ENCODE assay signal across 17 cellular contexts in the genomic region with DNA sequence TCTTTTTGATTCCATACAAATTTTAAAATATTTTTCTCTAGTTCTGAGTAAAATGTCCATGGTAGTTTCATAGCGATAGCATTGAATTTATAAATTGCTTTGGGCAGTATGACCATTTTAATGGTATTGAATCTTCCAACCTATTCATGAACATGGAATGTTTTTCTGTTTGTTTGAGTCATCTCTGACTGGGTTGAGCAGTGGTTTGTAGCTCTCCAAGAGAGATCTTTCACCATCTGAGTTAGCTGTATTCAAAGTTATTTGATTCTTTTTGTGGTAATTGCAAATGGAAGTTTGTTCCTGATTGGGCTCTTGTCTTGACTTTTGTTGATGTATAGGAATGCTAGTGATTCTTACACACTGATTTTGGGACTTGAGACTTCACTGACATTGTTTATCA.
DNase-seq lines count a peak whose midpoint lies in the region; ATAC-seq and TF ChIP-seq lines count a peak whose summit lies in the region.
"Had no signal": no experiment of that assay in that cellular context is flagged by ENCODE, and none has a peak within 500 bp of the region (broad histone marks: within the 10 kb centered on the region; RNA-seq: fewer than 3 reads in every experiment).

No MANE protein-coding gene starts in this region.

- H4K20me1 ChIP-seq in GM23248 (ENCODE audit: insufficient read depth) = no peaks in the 10 kb centered on the region

- POLR2A ChIA-PET in AG04449 (lab: Yijun Ruan, JAX) = no interaction called here

- H3K9me3 ChIP-seq in GM23248 (ENCODE audit: low read depth) (no peaks in the 10 kb centered on the region), heart right ventricle (no peaks in the 10 kb centered on the region)

- H3K9ac ChIP-seq in GM23248 = no peak overlapping the region

- H3K4me3 ChIP-seq in AG04449 (ENCODE audit: low read depth, low read length) (no peak overlapping the region), GM23248 (no peak overlapping the region), foreskin fibroblast (ENCODE audit: low read depth in 1 of 2, low read length in 2 of 2) (no peak overlapping the region), heart right ventricle (no peak overlapping the region)

- intact Hi-C loops in heart right ventricle (cut with DNase I) = no loop called here

- no peak for TF ChIP-seq CTCF in AG04449 (IDR thresholded peaks at IDR 0.05; ENCODE audit: insufficient read depth, low read length, missing control alignments)
- no peak for TF ChIP-seq CTCF in foreskin fibroblast (IDR thresholded peaks at IDR 0.05; ENCODE audit: low read depth, low read length)
- TF ChIP-seq CTCF in progenitor cell of endocrine pancreas (IDR thresholded peaks at IDR 0.05; ENCODE audit: unreplicated experiment) = no peak
- TF ChIP-seq CTCF in heart right ventricle (IDR thresholded peaks at IDR 0.05) = no peak

- H2AFZ ChIP-seq in GM23248 = no peak overlapping the region

- H3K4me2 ChIP-seq in GM23248 (ENCODE audit: unreplicated experiment) = peak overlapping the region; percentile 42

- no peaks in the 10 kb centered on the region for H3K9me2 ChIP-seq in GM23248 (ENCODE audit: insufficient read depth)

- in situ Hi-C loops in GM23248 (cut with MboI) = no loop called here

- H3K27me3 ChIP-seq in GM23248 (replicated peaks; ENCODE audit: insufficient read depth) (no peaks in the 10 kb centered on the region), heart right ventricle (no peaks in the 10 kb centered on the region)

- H3K4me3 Mint-ChIP-seq in progenitor cell of endocrine pancreas (ENCODE audit: low read depth) (no peak overlapping the region), immature natural killer cell (no peak overlapping the region)

- 35 to 40% methylated on average over 1 of the region's 1 CpG for WGBS in GM23248 (ENCODE audit: low coverage in 1 of 2, low lambda C conversion rate in 2 of 2, missing lambda C conversion rate in 2 of 2), 2 experiments
- 100% methylated on average over 1 of the region's 1 CpG for WGBS in heart right ventricle, 2 donors

- CTCF ChIA-PET in AG04449 (lab: Yijun Ruan, JAX) = no interaction called here

- peak; percentile 38 for DNase-seq in AG04449 (ENCODE audit: low read depth, low spot score)
- DNase-seq in GM23248 = peak; percentile 68
- DNase-seq in amniotic epithelial cell (ENCODE audit: low read depth) = peak; percentile 37
- DNase-seq in foreskin fibroblast = peak; percentile 37 to 70
- DNase-seq in DMS153 treated with DMSO at 0.1 percent for 48 hours (lab: John Stamatoyannopoulos, UW; ENCODE audit: unreplicated experiment) = no peak
- DNase-seq in progenitor cell of endocrine pancreas (ENCODE audit: low spot score, unreplicated experiment) = no peak
- no peak for DNase-seq in immature natural killer cell
- no peak for DNase-seq in heart right ventricle
- DNase-seq: 8988T, AML-193, Calu3, DMS79, IMR-90, Kasumi-1, NCI-H1417, NCI-H2029 treated with DMSO at 0.1 percent for 48 hours, NCI-H510A had no signal

- H3K79me2 ChIP-seq in GM23248 (ENCODE audit: insufficient read depth) = no peaks in the 10 kb centered on the region

- H3K36me3 Mint-ChIP-seq in progenitor cell of endocrine pancreas (ENCODE audit: insufficient read depth) (no peaks in the 10 kb centered on the region), immature natural killer cell (no peaks in the 10 kb centered on the region)

- H3K27ac ChIP-seq in GM23248 (peak overlapping the region; percentile 44; the same call in 1 of the 2 replicates), heart right ventricle (no peak overlapping the region)

- H3K27me3 Mint-ChIP-seq in progenitor cell of endocrine pancreas = no peaks in the 10 kb centered on the region
- H3K27me3 Mint-ChIP-seq in immature natural killer cell (ENCODE audit: low read depth in 3 of 3) = no peaks in the 10 kb centered on the region

- H3K36me3 ChIP-seq in GM23248 (ENCODE audit: low read depth) = no peaks in the 10 kb centered on the region
- H3K36me3 ChIP-seq in heart right ventricle = no peaks in the 10 kb centered on the region

- peaks cover 19% of the 10 kb centered on the region; the same call in 1 of the 2 replicates for H3F3A ChIP-seq in GM23248 (ENCODE audit: insufficient read depth)

- no peak for ATAC-seq in heart right ventricle

- H3K9me3 Mint-ChIP-seq in progenitor cell of endocrine pancreas (ENCODE audit: low read depth) = no peaks in the 10 kb centered on the region
- H3K9me3 Mint-ChIP-seq in immature natural killer cell = no peaks in the 10 kb centered on the region

- no peaks in the 10 kb centered on the region for H3K4me1 Mint-ChIP-seq in progenitor cell of endocrine pancreas (ENCODE audit: low read depth)
- no peaks in the 10 kb centered on the region for H3K4me1 Mint-ChIP-seq in immature natural killer cell

- H3K27ac Mint-ChIP-seq in progenitor cell of endocrine pancreas (no peak overlapping the region), immature natural killer cell (no peak overlapping the region)

- H3K4me1 ChIP-seq in GM23248 (ENCODE audit: insufficient read depth) (peaks cover 10% of the 10 kb centered on the region), heart right ventricle (no peaks in the 10 kb centered on the region)

Comparison
In these comparisons a context has a peak if more than half of its experiments do, and no peak if none do; other contexts are left out.
1. DNase-seq: peak in AG04449 (single experiment), GM23248 (single experiment), amniotic epithelial cell (single experiment) and foreskin fibroblast (2 of 2); none in DMS153 treated with DMSO at 0.1 percent for 48 hours (single experiment), progenitor cell of endocrine pancreas (single experiment), immature natural killer cell (0 of 3) and heart right ventricle (0 of 2).